11 cellular contexts compared by ENCODE assay signal in genomic region chr15:93152951-93153350, GRCh38.
DNase-seq lines count a peak whose midpoint lies in the region; ATAC-seq and TF ChIP-seq lines count a peak whose summit lies in the region.
"Had no signal": no experiment of that assay in that cellular context is flagged by ENCODE, and none has a peak within 500 bp of the region (broad histone marks: within the 10 kb centered on the region; RNA-seq: fewer than 3 reads in every experiment).

No MANE protein-coding gene starts in this region.

- H2AFZ ChIP-seq in hepatocyte, result no peak overlapping the region
- H2AFZ ChIP-seq in osteoblast (ENCODE audit: low read length), result no peak overlapping the region

- H3K9me3 Mint-ChIP-seq in brain (peaks cover 0 to 22% (median 17%) of the 10 kb centered on the region in 5 experiments), CD14-positive monocyte (peaks cover 5 to 16% (median 9%) of the 10 kb centered on the region in 7 donors)

- TF ChIP-seq CTCF in brain (conservative IDR thresholded peaks at IDR 0.05) (no peak), hepatocyte (IDR thresholded peaks at IDR 0.05; ENCODE audit: poor library complexity) (no peak), CD14-positive monocyte (IDR thresholded peaks at IDR 0.05) (no peak), osteoblast (IDR thresholded peaks at IDR 0.05; ENCODE audit: extremely low read depth, low read depth, low read length) (no peak)

- peak overlapping the region in 1 of 5 experiments; percentile 40 for H3K4me3 Mint-ChIP-seq in brain
- H3K4me3 Mint-ChIP-seq in CD14-positive monocyte, result no peak overlapping the region

- H3K36me3 ChIP-seq in hepatocyte (replicated peaks; ENCODE audit: insufficient read depth, low read depth) (no peaks in the 10 kb centered on the region), osteoblast (ENCODE audit: insufficient read depth, low read length) (no peaks in the 10 kb centered on the region)
- H3K36me3 ChIP-seq: BLaER1 treated with 17β-estradiol and CSF1 and Interleukin-3, amounts not matched to agents 10 nM and 100 nM; vagina had no signal

- H3K9me2 ChIP-seq in hepatocyte (replicated peaks; ENCODE audit: insufficient read depth), result no peaks in the 10 kb centered on the region

- intact Hi-C loops in CD14-positive monocyte (cut with micrococcal nuclease), result no loop called here

- H3K4me1 ChIP-seq in hepatocyte (ENCODE audit: insufficient read depth) (no peaks in the 10 kb centered on the region), osteoblast (ENCODE audit: insufficient read depth, low read length) (no peaks in the 10 kb centered on the region)

- H3K36me3 Mint-ChIP-seq in brain (peaks cover 10% of the 10 kb centered on the region), CD14-positive monocyte (no peaks in the 10 kb centered on the region)

- H3K27ac Mint-ChIP-seq in brain, result peak overlapping the region; percentile 54 to 90 (median 72)
- no peak overlapping the region for H3K27ac Mint-ChIP-seq in CD14-positive monocyte

- no peaks in the 10 kb centered on the region for H4K20me1 ChIP-seq in hepatocyte (ENCODE audit: insufficient read depth, poor library complexity, severe bottlenecking)
- no peaks in the 10 kb centered on the region for H4K20me1 ChIP-seq in osteoblast (ENCODE audit: insufficient read depth, low read length)
- H4K20me1 ChIP-seq: BLaER1 treated with 17β-estradiol and CSF1 and Interleukin-3, amounts not matched to agents 10 nM and 100 nM had no signal

- H3K4me3 ChIP-seq in hepatocyte (no peak overlapping the region), osteoblast (ENCODE audit: insufficient read depth, low read length) (no peak overlapping the region)
- H3K4me3 ChIP-seq: BLaER1 treated with 17β-estradiol and CSF1 and Interleukin-3, amounts not matched to agents 10 nM and 100 nM; vagina had no signal

- H3K9me3 ChIP-seq in hepatocyte (ENCODE audit: low read depth) (no peaks in the 10 kb centered on the region), osteoblast (ENCODE audit: low read depth, low read length) (no peaks in the 10 kb centered on the region)
- H3K9me3 ChIP-seq: vagina had no signal

- H3K79me2 ChIP-seq in hepatocyte (no peaks in the 10 kb centered on the region), osteoblast (ENCODE audit: insufficient read depth, low read length) (no peaks in the 10 kb centered on the region)

- H3K27ac ChIP-seq in hepatocyte, result no peak overlapping the region
- no peak overlapping the region for H3K27ac ChIP-seq in osteoblast (ENCODE audit: low read depth, low read length)
- H3K27ac ChIP-seq: BLaER1 treated with 17β-estradiol and CSF1 and Interleukin-3, amounts not matched to agents 10 nM and 100 nM; vagina had no signal

- WGBS in hepatocyte (ENCODE audit: low lambda C conversion rate, missing lambda C conversion rate), result 66% methylated on average over 6 of the region's 6 CpGs

- H3K4me2 ChIP-seq in hepatocyte (no peak overlapping the region), osteoblast (ENCODE audit: insufficient read depth, low read length) (no peak overlapping the region)

- ATAC-seq in GM19397 (IDR thresholded peaks at IDR 0.05; ENCODE audit: unreplicated experiment), result no peak

- H3K4me1 Mint-ChIP-seq in brain (peaks cover 33% of the 10 kb centered on the region), CD14-positive monocyte (peaks cover 11% of the 10 kb centered on the region)

- H3K27me3 Mint-ChIP-seq in brain, result no peaks in the 10 kb centered on the region
- peaks cover 2 to 7% (median 5%) of the 10 kb centered on the region in 3 donors for H3K27me3 Mint-ChIP-seq in CD14-positive monocyte (ENCODE audit: low read depth in 3 of 3)

- peak; percentile 16 for DNase-seq in DMS79 treated with DMSO at 0.1 percent for 48 hours (lab: John Stamatoyannopoulos, UW)
- DNase-seq in hepatocyte (ENCODE audit: low spot score), result peak; percentile 20
- DNase-seq in putamen (ENCODE audit: low spot score), result peak; percentile 71
- DNase-seq in CD14-positive monocyte (ENCODE audit: low spot score), result no peak
- no peak for DNase-seq in osteoblast (ENCODE audit: insufficient read length, low spot score, missing footprints)
- no peak for DNase-seq in NCI-H146 (lab: John Stamatoyannopoulos, UW)
- DNase-seq: erythroblast had no signal

- H3K27me3 ChIP-seq in hepatocyte (no peaks in the 10 kb centered on the region), osteoblast (ENCODE audit: insufficient read depth, low read length) (no peaks in the 10 kb centered on the region)
- H3K27me3 ChIP-seq: BLaER1 treated with 17β-estradiol and CSF1 and Interleukin-3, amounts not matched to agents 10 nM and 100 nM; vagina had no signal

Comparison
In these comparisons a context has a peak if more than half of its experiments do, and no peak if none do; other contexts are left out.
1. DNase-seq: peak in DMS79 treated with DMSO at 0.1 percent for 48 hours (single experiment), hepatocyte (single experiment) and putamen (single experiment); none in CD14-positive monocyte (single experiment), osteoblast (single experiment) and NCI-H146 (single experiment).
2. H3K27ac Mint-ChIP-seq: peak in brain (5 of 5); none in CD14-positive monocyte (0 of 7).